In genomic region chr16:71693168-71693567, GRCh38 we compare ENCODE assay signal across 22 cellular contexts.
"Had no signal": no experiment of that assay in that cellular context is flagged by ENCODE, and none has a peak within 500 bp of the region (broad histone marks: within the 10 kb centered on the region; RNA-seq: fewer than 3 reads in every experiment).

No MANE protein-coding gene starts in this region.

- H3K9me3 ChIP-seq: ascending aorta, breast epithelium, gastrocnemius medialis, left lung, psoas muscle, right lobe of liver, thoracic aorta, upper lobe of left lung had no signal

- H3K36me3 ChIP-seq: breast epithelium had no signal

- H3K27me3 ChIP-seq: ascending aorta, breast epithelium, gastrocnemius medialis, left lung, neural progenitor cell, right lobe of liver, upper lobe of left lung had no signal

- FAIRE-seq: kidney, small intestine had no signal

- H3K4me1 ChIP-seq: ascending aorta, breast epithelium, gastrocnemius medialis, left lung, neural progenitor cell, psoas muscle, right lobe of liver, upper lobe of left lung had no signal

- DNase-seq: activated CD8-positive, alpha-beta memory T cell treated with anti-CD3 and anti-CD28 coated beads for 24 hours; activated CD8-positive, alpha-beta memory T cell treated with anti-CD3 and anti-CD28 coated beads, Interleukin-2, amount 50 U/mL, for 48 hours; activated gamma-delta T cell; activated T-cell treated with anti-CD3 and anti-CD28 coated beads, Interleukin-2, amount 50 U/mL, for 48 hours; cortex of kidney; effector CD4-positive, alpha-beta T cell; gastrocnemius medialis; head of caudate nucleus; kidney; left lung; mammary epithelial cell; psoas muscle; right lobe of liver; small intestine; stimulated activated CD4-positive, alpha-beta T cell treated with anti-CD3 and anti-CD28 coated beads, Interleukin-4, amount 100 ng/mL, for 1 hour; upper lobe of left lung had no signal

- H3K4me3 ChIP-seq: ascending aorta, breast epithelium, gastrocnemius medialis, left lung, neural progenitor cell, psoas muscle, right lobe of liver, thoracic aorta, upper lobe of left lung had no signal

- H3K27ac ChIP-seq: ascending aorta, breast epithelium, gastrocnemius medialis, left lung, neural progenitor cell, psoas muscle, right lobe of liver, thoracic aorta, upper lobe of left lung had no signal

- ATAC-seq: activated CD4-positive, CD25-positive, alpha-beta regulatory T cell treated with anti-CD3 and anti-CD28 coated beads, Interleukin-2, amount 50 U/mL, for 24 hours; esophagus mucosa; gastrocnemius medialis; left lung; psoas muscle; right lobe of liver had no signal
